17 cellular contexts compared by ENCODE assay signal in genomic region chr10:77105756-77106155, GRCh38.
DNase-seq lines count a peak whose midpoint lies in the region; TF ChIP-seq lines count a peak whose summit lies in the region.
"Had no signal": no experiment of that assay in that cellular context is flagged by ENCODE, and none has a peak within 500 bp of the region (broad histone marks: within the 10 kb centered on the region; RNA-seq: fewer than 3 reads in every experiment).

No MANE protein-coding gene starts in this region.

- H3K36me3 ChIP-seq in right atrium auricular region (no peaks in the 10 kb centered on the region), thyroid gland (no peaks in the 10 kb centered on the region), breast epithelium (no peaks in the 10 kb centered on the region)
- H3K36me3 ChIP-seq: colonic mucosa had no signal

- peak overlapping the region; percentile 8 to 41 for H3K27ac ChIP-seq in right atrium auricular region
- peak overlapping the region in 2 of 3 donors; percentile 17 to 18 for H3K27ac ChIP-seq in thyroid gland
- H3K27ac ChIP-seq in breast epithelium, result peak overlapping the region in 1 of 2 donors; percentile 43
- H3K27ac ChIP-seq: colonic mucosa, PC-9 had no signal

- no peaks in the 10 kb centered on the region for H3K27me3 ChIP-seq in right atrium auricular region
- no peaks in the 10 kb centered on the region for H3K27me3 ChIP-seq in thyroid gland
- no peaks in the 10 kb centered on the region for H3K27me3 ChIP-seq in breast epithelium
- H3K27me3 ChIP-seq: colonic mucosa had no signal

- WGBS in thyroid gland, 2 donors, result 58 to 61% methylated on average over 3 of the region's 3 CpGs

- TF ChIP-seq CTCF in cardiac fibroblast (IDR thresholded peaks at IDR 0.05; ENCODE audit: low read depth, low read length), result no peak
- no peak for TF ChIP-seq CTCF in right atrium auricular region (IDR thresholded peaks at IDR 0.05)
- no peak for TF ChIP-seq CTCF in thyroid gland (IDR thresholded peaks at IDR 0.05)
- TF ChIP-seq CTCF in breast epithelium (IDR thresholded peaks at IDR 0.05), result no peak

- H3K4me1 ChIP-seq in right atrium auricular region, result no peaks in the 10 kb centered on the region
- H3K4me1 ChIP-seq in thyroid gland, result peaks cover 0 to 17% of the 10 kb centered on the region in 2 donors
- H3K4me1 ChIP-seq in breast epithelium, result no peaks in the 10 kb centered on the region
- H3K4me1 ChIP-seq: colonic mucosa had no signal

- H3K4me3 ChIP-seq in cardiac fibroblast (replicated peaks in 1 of 2; ENCODE audit: low read depth in 2 of 2, low read length in 2 of 2) (no peak overlapping the region), right atrium auricular region (no peak overlapping the region), thyroid gland (replicated peaks in 1 of 3) (no peak overlapping the region), breast epithelium (no peak overlapping the region)
- H3K4me3 ChIP-seq: colonic mucosa, K562, PC-9 had no signal

- no peaks in the 10 kb centered on the region for H3K9me3 ChIP-seq in right atrium auricular region
- H3K9me3 ChIP-seq in thyroid gland, result no peaks in the 10 kb centered on the region
- no peaks in the 10 kb centered on the region for H3K9me3 ChIP-seq in breast epithelium
- H3K9me3 ChIP-seq: colonic mucosa had no signal

- no peak for TF ChIP-seq POLR2A in thyroid gland (IDR thresholded peaks at IDR 0.05)
- TF ChIP-seq POLR2A in breast epithelium (IDR thresholded peaks at IDR 0.05), result no peak

- peak; percentile 51 for DNase-seq in GM04504 (ENCODE audit: low read depth)
- DNase-seq in cardiac fibroblast (ENCODE audit: low read depth in 2 of 2), result peak; percentile 13 to 67
- DNase-seq in right atrium auricular region (ENCODE audit: low spot score), result no peak
- DNase-seq in thyroid gland, result no peak
- no peak for DNase-seq in SK-N-DZ (ENCODE audit: low spot score)
- DNase-seq in breast epithelium (ENCODE audit: low spot score in 2 of 2), result no peak
- DNase-seq in NCI-H82 (lab: John Stamatoyannopoulos, UW), result no peak
- DNase-seq in NCI-H748 treated with DMSO at 0.1 percent for 48 hours (lab: John Stamatoyannopoulos, UW), result no peak
- DNase-seq: activated naive CD8-positive, alpha-beta T cell treated with anti-CD3 and anti-CD28 coated beads for 36 hours; CD4-positive, CD25-positive, alpha-beta regulatory T cell; colonic mucosa; erythroblast; NCI-H1436 treated with DMSO at 0.1 percent for 48 hours; NCI-H345; PC-9; T-helper 1 cell had no signal

- intact Hi-C loops in thyroid gland (cut with DNase I), result no loop called here
- intact Hi-C loops in breast epithelium (cut with DNase I; ENCODE audit: low total_unique reads), result no loop called here

Comparison
In these comparisons a context has a peak if more than half of its experiments do, and no peak if none do; other contexts are left out.
1. DNase-seq: peak in GM04504 (single experiment) and cardiac fibroblast (2 of 2); none in right atrium auricular region (single experiment), thyroid gland (0 of 2), SK-N-DZ (single experiment), breast epithelium (0 of 2), NCI-H82 (single experiment) and NCI-H748 treated with DMSO at 0.1 percent for 48 hours (single experiment).